Comparison of ENCODE assay signal across 1 cellular context in genomic region chr5:43008369-43009158, GRCh38.
TF ChIP-seq lines count a peak whose summit lies in the region.

No MANE protein-coding gene starts in this region.

TF ChIP-seq in GM12878, 131 proteins besides CTCF, POLR2A, EP300 and RAD21 (continued from another document and continues in another):
- TF ChIP-seq E2F4 (IDR thresholded peaks at IDR 0.05; ENCODE audit: low read depth, low read length) (no peak), GATAD2B (conservative IDR thresholded peaks at IDR 0.05; ENCODE audit: low read depth) (peak; percentile 51), ZBED1 (IDR thresholded peaks at IDR 0.05; ENCODE audit: borderline replicate concordance) (peak; percentile 2; the same call in 1 of the 2 replicates), BRCA1 (IDR thresholded peaks at IDR 0.05; ENCODE audit: low read depth, low read length) (no peak), DPF2 (IDR thresholded peaks at IDR 0.05) (peak; percentile 57; the same call in 1 of the 2 replicates), ZNF207 (IDR thresholded peaks at IDR 0.05; ENCODE audit: borderline replicate concordance) (peak; percentile 76; the same call in 1 of the 2 replicates), NR2F1 (conservative IDR thresholded peaks at IDR 0.05) (no peak; the same call in 1 of the 2 replicates), E2F8 (IDR thresholded peaks at IDR 0.05; ENCODE audit: low read depth, partially characterized antibody) (no peak), PML (IDR thresholded peaks at IDR 0.05; ENCODE audit: low read length) (no peak; the same call in none of the 2 replicates), TARDBP (IDR thresholded peaks at IDR 0.05; ENCODE audit: borderline replicate concordance) (peak; percentile 67; the same call in 1 of the 2 replicates), RUNX3 (IDR thresholded peaks at IDR 0.05; ENCODE audit: low read length) (peak; percentile 16), ASH2L (IDR thresholded peaks at IDR 0.05; ENCODE audit: borderline replicate concordance, low read depth) (no peak), YY1 (IDR thresholded peaks at IDR 0.05; ENCODE audit: low read depth, low read length) (peak; percentile 58), ESRRA (IDR thresholded peaks at IDR 0.05; ENCODE audit: low read length) (no peak), WRNIP1 (IDR thresholded peaks at IDR 0.05; ENCODE audit: borderline replicate concordance, low read depth, low read length) (no peak), IKZF2 (IDR thresholded peaks at IDR 0.05) (peak; percentile 53 to 75), IRF5 (IDR thresholded peaks at IDR 0.05; ENCODE audit: borderline replicate concordance) (no peak), ETV6 (conservative IDR thresholded peaks at IDR 0.05 in 1 of 2, IDR thresholded peaks at IDR 0.05 in 1 of 2; ENCODE audit: borderline replicate concordance in 1 of 2, low read depth in 1 of 2) (peak in 1 of 2 experiments; percentile 74; a peak in 2 of 4 replicates), PKNOX1 (IDR thresholded peaks at IDR 0.05) (no peak; the same call in 1 of the 2 replicates), PAX8 (IDR thresholded peaks at IDR 0.05) (peak; percentile 71; the same call in 1 of the 2 replicates), HDGF (IDR thresholded peaks at IDR 0.05) (peak; percentile 76), HCFC1 (IDR thresholded peaks at IDR 0.05; ENCODE audit: low read length) (0 out of 2 replicates have a peak, but pooled peaks have one; percentile 28), HSF1 (IDR thresholded peaks at IDR 0.05; ENCODE audit: low read depth, low read length) (0 out of 2 replicates have a peak, but pooled peaks have one; percentile 8), MEF2B (IDR thresholded peaks at IDR 0.05; ENCODE audit: partially characterized antibody, poor library complexity, severe bottlenecking) (no peak), SMC3 (IDR thresholded peaks at IDR 0.05; ENCODE audit: borderline replicate concordance, low read length) (no peak), HDAC6 (IDR thresholded peaks at IDR 0.05; ENCODE audit: unreplicated experiment) (no peak), ZZZ3 (IDR thresholded peaks at IDR 0.05; ENCODE audit: control insufficient read depth, insufficient read length, low read depth) (no peak), ATF7 (IDR thresholded peaks at IDR 0.05; ENCODE audit: low read depth) (peak; percentile 52), SRF (IDR thresholded peaks at IDR 0.05; ENCODE audit: low read depth in 2 of 2, low read length in 2 of 2) (no peak)
- TF ChIP-seq, protein P1, sequence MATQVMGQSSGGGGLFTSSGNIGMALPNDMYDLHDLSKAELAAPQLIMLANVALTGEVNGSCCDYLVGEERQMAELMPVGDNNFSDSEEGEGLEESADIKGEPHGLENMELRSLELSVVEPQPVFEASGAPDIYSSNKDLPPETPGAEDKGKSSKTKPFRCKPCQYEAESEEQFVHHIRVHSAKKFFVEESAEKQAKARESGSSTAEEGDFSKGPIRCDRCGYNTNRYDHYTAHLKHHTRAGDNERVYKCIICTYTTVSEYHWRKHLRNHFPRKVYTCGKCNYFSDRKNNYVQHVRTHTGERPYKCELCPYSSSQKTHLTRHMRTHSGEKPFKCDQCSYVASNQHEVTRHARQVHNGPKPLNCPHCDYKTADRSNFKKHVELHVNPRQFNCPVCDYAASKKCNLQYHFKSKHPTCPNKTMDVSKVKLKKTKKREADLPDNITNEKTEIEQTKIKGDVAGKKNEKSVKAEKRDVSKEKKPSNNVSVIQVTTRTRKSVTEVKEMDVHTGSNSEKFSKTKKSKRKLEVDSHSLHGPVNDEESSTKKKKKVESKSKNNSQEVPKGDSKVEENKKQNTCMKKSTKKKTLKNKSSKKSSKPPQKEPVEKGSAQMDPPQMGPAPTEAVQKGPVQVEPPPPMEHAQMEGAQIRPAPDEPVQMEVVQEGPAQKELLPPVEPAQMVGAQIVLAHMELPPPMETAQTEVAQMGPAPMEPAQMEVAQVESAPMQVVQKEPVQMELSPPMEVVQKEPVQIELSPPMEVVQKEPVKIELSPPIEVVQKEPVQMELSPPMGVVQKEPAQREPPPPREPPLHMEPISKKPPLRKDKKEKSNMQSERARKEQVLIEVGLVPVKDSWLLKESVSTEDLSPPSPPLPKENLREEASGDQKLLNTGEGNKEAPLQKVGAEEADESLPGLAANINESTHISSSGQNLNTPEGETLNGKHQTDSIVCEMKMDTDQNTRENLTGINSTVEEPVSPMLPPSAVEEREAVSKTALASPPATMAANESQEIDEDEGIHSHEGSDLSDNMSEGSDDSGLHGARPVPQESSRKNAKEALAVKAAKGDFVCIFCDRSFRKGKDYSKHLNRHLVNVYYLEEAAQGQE (IDR thresholded peaks at IDR 0.05; ENCODE audit: low read depth, low read length), result 0 out of 2 replicates have a peak, but pooled peaks have one; percentile 19
- TF ChIP-seq, protein P2, sequence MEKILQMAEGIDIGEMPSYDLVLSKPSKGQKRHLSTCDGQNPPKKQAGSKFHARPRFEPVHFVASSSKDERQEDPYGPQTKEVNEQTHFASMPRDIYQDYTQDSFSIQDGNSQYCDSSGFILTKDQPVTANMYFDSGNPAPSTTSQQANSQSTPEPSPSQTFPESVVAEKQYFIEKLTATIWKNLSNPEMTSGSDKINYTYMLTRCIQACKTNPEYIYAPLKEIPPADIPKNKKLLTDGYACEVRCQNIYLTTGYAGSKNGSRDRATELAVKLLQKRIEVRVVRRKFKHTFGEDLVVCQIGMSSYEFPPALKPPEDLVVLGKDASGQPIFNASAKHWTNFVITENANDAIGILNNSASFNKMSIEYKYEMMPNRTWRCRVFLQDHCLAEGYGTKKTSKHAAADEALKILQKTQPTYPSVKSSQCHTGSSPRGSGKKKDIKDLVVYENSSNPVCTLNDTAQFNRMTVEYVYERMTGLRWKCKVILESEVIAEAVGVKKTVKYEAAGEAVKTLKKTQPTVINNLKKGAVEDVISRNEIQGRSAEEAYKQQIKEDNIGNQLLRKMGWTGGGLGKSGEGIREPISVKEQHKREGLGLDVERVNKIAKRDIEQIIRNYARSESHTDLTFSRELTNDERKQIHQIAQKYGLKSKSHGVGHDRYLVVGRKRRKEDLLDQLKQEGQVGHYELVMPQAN (conservative IDR thresholded peaks at IDR 0.05), result peak; percentile 69
- TF ChIP-seq, protein P3, sequence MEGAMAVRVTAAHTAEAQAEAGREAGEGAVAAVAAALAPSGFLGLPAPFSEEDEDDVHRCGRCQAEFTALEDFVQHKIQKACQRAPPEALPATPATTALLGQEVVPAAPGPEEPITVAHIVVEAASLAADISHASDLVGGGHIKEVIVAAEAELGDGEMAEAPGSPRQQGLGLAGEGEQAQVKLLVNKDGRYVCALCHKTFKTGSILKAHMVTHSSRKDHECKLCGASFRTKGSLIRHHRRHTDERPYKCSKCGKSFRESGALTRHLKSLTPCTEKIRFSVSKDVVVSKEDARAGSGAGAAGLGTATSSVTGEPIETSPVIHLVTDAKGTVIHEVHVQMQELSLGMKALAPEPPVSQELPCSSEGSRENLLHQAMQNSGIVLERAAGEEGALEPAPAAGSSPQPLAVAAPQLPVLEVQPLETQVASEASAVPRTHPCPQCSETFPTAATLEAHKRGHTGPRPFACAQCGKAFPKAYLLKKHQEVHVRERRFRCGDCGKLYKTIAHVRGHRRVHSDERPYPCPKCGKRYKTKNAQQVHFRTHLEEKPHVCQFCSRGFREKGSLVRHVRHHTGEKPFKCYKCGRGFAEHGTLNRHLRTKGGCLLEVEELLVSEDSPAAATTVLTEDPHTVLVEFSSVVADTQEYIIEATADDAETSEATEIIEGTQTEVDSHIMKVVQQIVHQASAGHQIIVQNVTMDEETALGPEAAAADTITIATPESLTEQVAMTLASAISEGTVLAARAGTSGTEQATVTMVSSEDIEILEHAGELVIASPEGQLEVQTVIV (IDR thresholded peaks at IDR 0.05; ENCODE audit: borderline replicate concordance, partially characterized antibody), result no peak
- TF ChIP-seq, protein P4, sequence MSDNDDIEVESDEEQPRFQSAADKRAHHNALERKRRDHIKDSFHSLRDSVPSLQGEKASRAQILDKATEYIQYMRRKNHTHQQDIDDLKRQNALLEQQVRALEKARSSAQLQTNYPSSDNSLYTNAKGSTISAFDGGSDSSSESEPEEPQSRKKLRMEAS (IDR thresholded peaks at IDR 0.05; ENCODE audit: low read depth, low read length), result 0 out of 2 replicates have a peak, but pooled peaks have one; percentile 11
- TF ChIP-seq, protein P5, sequence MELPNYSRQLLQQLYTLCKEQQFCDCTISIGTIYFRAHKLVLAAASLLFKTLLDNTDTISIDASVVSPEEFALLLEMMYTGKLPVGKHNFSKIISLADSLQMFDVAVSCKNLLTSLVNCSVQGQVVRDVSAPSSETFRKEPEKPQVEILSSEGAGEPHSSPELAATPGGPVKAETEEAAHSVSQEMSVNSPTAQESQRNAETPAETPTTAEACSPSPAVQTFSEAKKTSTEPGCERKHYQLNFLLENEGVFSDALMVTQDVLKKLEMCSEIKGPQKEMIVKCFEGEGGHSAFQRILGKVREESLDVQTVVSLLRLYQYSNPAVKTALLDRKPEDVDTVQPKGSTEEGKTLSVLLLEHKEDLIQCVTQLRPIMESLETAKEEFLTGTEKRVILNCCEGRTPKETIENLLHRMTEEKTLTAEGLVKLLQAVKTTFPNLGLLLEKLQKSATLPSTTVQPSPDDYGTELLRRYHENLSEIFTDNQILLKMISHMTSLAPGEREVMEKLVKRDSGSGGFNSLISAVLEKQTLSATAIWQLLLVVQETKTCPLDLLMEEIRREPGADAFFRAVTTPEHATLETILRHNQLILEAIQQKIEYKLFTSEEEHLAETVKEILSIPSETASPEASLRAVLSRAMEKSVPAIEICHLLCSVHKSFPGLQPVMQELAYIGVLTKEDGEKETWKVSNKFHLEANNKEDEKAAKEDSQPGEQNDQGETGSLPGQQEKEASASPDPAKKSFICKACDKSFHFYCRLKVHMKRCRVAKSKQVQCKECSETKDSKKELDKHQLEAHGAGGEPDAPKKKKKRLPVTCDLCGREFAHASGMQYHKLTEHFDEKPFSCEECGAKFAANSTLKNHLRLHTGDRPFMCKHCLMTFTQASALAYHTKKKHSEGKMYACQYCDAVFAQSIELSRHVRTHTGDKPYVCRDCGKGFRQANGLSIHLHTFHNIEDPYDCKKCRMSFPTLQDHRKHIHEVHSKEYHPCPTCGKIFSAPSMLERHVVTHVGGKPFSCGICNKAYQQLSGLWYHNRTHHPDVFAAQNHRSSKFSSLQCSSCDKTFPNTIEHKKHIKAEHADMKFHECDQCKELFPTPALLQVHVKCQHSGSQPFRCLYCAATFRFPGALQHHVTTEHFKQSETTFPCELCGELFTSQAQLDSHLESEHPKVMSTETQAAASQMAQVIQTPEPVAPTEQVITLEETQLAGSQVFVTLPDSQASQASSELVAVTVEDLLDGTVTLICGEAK (IDR thresholded peaks at IDR 0.05; ENCODE audit: borderline replicate concordance), result peak; percentile 52; the same call in 1 of the 2 replicates
